In genomic region chr15:23415321-23415865, GRCh38 we compare ENCODE assay signal across 34 cellular contexts. TPM values are rescaled to one million over a fixed set of nuclear protein-coding genes. Genes with fewer than 3 reads are reported as not detected.
"Had no signal": no experiment of that assay in that cellular context is flagged by ENCODE, and none has a peak within 500 bp of the region (broad histone marks: within the 10 kb centered on the region; RNA-seq: fewer than 3 reads in every experiment).

No MANE protein-coding gene starts in this region.

- H3K36me3 ChIP-seq: adrenal gland, breast epithelium, SJCRH30 had no signal

- H3K4me1 ChIP-seq: breast epithelium, SJCRH30 had no signal

- FAIRE-seq: colon had no signal

- ATAC-seq: activated CD4-positive, alpha-beta T cell treated with anti-CD3 and anti-CD28 coated beads for 36 hours; activated T-cell treated with anti-CD3 and anti-CD28 coated beads, Interleukin-2, amount 50 U/mL, for 72 hours; Panc1 had no signal

- H3K27ac ChIP-seq: adrenal gland, breast epithelium, SJCRH30, VCaP had no signal

- H3K27me3 ChIP-seq: adrenal gland, breast epithelium, SJCRH30 had no signal

- H3K4me1 Mint-ChIP-seq: activated CD4-positive, alpha-beta memory T cell treated with anti-CD3 and anti-CD28 coated beads, Interleukin-2, amount 10 ng/mL, durations not matched to agents 7 days and 5 days; activated CD4-positive, alpha-beta T cell treated with anti-CD3 and anti-CD28 coated beads for 36 hours; central memory CD8-positive, alpha-beta T cell had no signal

- DNase-seq: activated CD4-positive, alpha-beta memory T cell treated with anti-CD3 and anti-CD28 coated beads, Interleukin-2, amount 10 ng/mL, durations not matched to agents 7 days and 5 days; activated CD4-positive, alpha-beta T cell treated with anti-CD3 and anti-CD28 coated beads for 36 hours; activated CD4-positive, alpha-beta T cell treated with anti-CD3 and anti-CD28 coated beads, Interleukin-2, amount 50 U/mL, for 1 hour; activated naive CD4-positive, alpha-beta T cell; activated T-cell treated with anti-CD3 and anti-CD28 coated beads, Interleukin-2, amount 50 U/mL, for 72 hours; anterior cingulate cortex; KBM-7; NCI-H1092; NCI-H1417; NCI-H1694 treated with DMSO at 0.1 percent for 48 hours; NCI-H2029 treated with DMSO at 0.1 percent for 48 hours; NCI-H345; NCI-H510A; NCI-H526 treated with DMSO at 0.1 percent for 48 hours; NCI-H82; NK-92 treated with Interleukin-12 subunit alpha and Interleukin-12 subunit beta, amount 100 ng/mL, for 24 hours; OCI-M1; Right ventricle myocardium superior; RPMI8226; SJCRH30; SK-N-SH; T-helper 1 cell had no signal

- H3K36me3 Mint-ChIP-seq: activated naive CD8-positive, alpha-beta T cell had no signal

- H3K9me3 Mint-ChIP-seq: activated T-cell treated with anti-CD3 and anti-CD28 coated beads, Interleukin-2, amount 50 U/mL, for 72 hours; activated T-helper 2 cell treated with anti-CD3 and anti-CD28 coated beads, Interferon-gamma antibody, Interleukin-2, Interleukin-4, amounts not matched to agents 10 μg/mL and 5 μg/mL and 100 μg/mL, durations not matched to agents 14 hours and 24 hours and 36 hours; central memory CD8-positive, alpha-beta T cell had no signal

- H3K9me3 ChIP-seq: adrenal gland, SJCRH30, SK-N-SH had no signal

- H3K27me3 Mint-ChIP-seq: activated CD4-positive, alpha-beta memory T cell treated with anti-CD3 and anti-CD28 coated beads, Interleukin-2, amount 10 ng/mL, durations not matched to agents 7 days and 5 days; activated CD4-positive, alpha-beta T cell treated with anti-CD3 and anti-CD28 coated beads for 36 hours; activated naive CD8-positive, alpha-beta T cell; central memory CD8-positive, alpha-beta T cell had no signal

- H3K4me2 ChIP-seq: SK-N-SH had no signal

- H3K27ac Mint-ChIP-seq: activated CD4-positive, alpha-beta memory T cell treated with anti-CD3 and anti-CD28 coated beads, Interleukin-2, amount 10 ng/mL, durations not matched to agents 7 days and 5 days; activated CD4-positive, alpha-beta T cell treated with anti-CD3 and anti-CD28 coated beads for 36 hours; activated naive CD8-positive, alpha-beta T cell; activated T-cell treated with anti-CD3 and anti-CD28 coated beads, Interleukin-2, amount 50 U/mL, for 72 hours; activated T-helper 2 cell treated with anti-CD3 and anti-CD28 coated beads, Interferon-gamma antibody, Interleukin-2, Interleukin-4, amounts not matched to agents 10 μg/mL and 5 μg/mL and 100 μg/mL, durations not matched to agents 14 hours and 24 hours and 36 hours had no signal

- H3K9ac ChIP-seq: SK-N-SH had no signal

- H3K4me3 Mint-ChIP-seq: activated CD4-positive, alpha-beta memory T cell treated with anti-CD3 and anti-CD28 coated beads, Interleukin-2, amount 10 ng/mL, durations not matched to agents 7 days and 5 days; activated CD4-positive, alpha-beta T cell treated with anti-CD3 and anti-CD28 coated beads for 36 hours; activated naive CD8-positive, alpha-beta T cell; activated T-cell treated with anti-CD3 and anti-CD28 coated beads, Interleukin-2, amount 50 U/mL, for 72 hours; central memory CD8-positive, alpha-beta T cell had no signal

- H3K4me3 ChIP-seq: adrenal gland, breast epithelium, SJCRH30 had no signal

RNA-seq across cellular contexts. Expression of gene GOLGA6L2, which starts 31.6 kb away (rescaled TPM):
- total RNA-seq: activated CD4-positive, alpha-beta memory T cell treated with anti-CD3 and anti-CD28 coated beads, Interleukin-2, amount 10 ng/mL, durations not matched to agents 7 days and 5 days; activated CD4-positive, alpha-beta T cell treated with anti-CD3 and anti-CD28 coated beads for 36 hours; activated CD8-positive, alpha-beta memory T cell treated with anti-CD3 and anti-CD28 coated beads for 36 hours; activated T-cell treated with anti-CD3 and anti-CD28 coated beads, Interleukin-2, amount 50 U/mL, for 72 hours; activated T-helper 2 cell treated with anti-CD3 and anti-CD28 coated beads, Interferon-gamma antibody, Interleukin-2, Interleukin-4, amounts not matched to agents 10 μg/mL and 5 μg/mL and 100 μg/mL, durations not matched to agents 14 hours and 24 hours and 36 hours; adrenal gland; breast epithelium; LHCN-M2; M059J; Right ventricle myocardium superior; SJCRH30; T-helper 2 cell treated with Interferon-gamma antibody and Interleukin-4, amounts not matched to agents 100 ng/mL and 5 ng/mL, for 36 hours had no signal
- polyA plus RNA-seq: SK-N-SH had no signal
